31 cellular contexts compared by ENCODE assay signal in genomic region chr4:142021761-142022160, GRCh38.
"Had no signal": no experiment of that assay in that cellular context is flagged by ENCODE, and none has a peak within 500 bp of the region (broad histone marks: within the 10 kb centered on the region; RNA-seq: fewer than 3 reads in every experiment).

No MANE protein-coding gene starts in this region.

- H3K36me3 Mint-ChIP-seq: activated naive CD4-positive, alpha-beta T cell treated with anti-CD3 and anti-CD28 coated beads, Interleukin-2, amount 50 U/mL, for 72 hours had no signal

- H3K4me3 ChIP-seq: esophagus muscularis mucosa, gastroesophageal sphincter had no signal

- ATAC-seq: activated CD4-positive, CD25-positive, alpha-beta regulatory T cell treated with anti-CD3 and anti-CD28 coated beads, Interleukin-2, amount 50 U/mL, for 24 hours; activated CD8-positive, alpha-beta T cell treated with anti-CD3 and anti-CD28 coated beads for 36 hours; activated naive CD4-positive, alpha-beta T cell treated with anti-CD3 and anti-CD28 coated beads, Interleukin-2, amount 50 U/mL, for 72 hours; activated T-cell treated with anti-CD3 and anti-CD28 coated beads, Interleukin-2, amount 50 U/mL, for 4 hours; activated T-helper 17 cell treated with anti-CD3 and anti-CD28 coated beads, Interleukin-2, amount 50 U/mL, for 72 hours; effector memory CD8-positive, alpha-beta T cell; foreskin keratinocyte; gastroesophageal sphincter; T-cell had no signal

- H3K9me3 ChIP-seq: esophagus muscularis mucosa, gastroesophageal sphincter had no signal

- H3K4me1 ChIP-seq: esophagus muscularis mucosa, foreskin keratinocyte, gastroesophageal sphincter had no signal

- H3K4me3 Mint-ChIP-seq: activated B cell treated with CpG ODN at 0.5 μM for 24 hours; activated CD8-positive, alpha-beta T cell treated with anti-CD3 and anti-CD28 coated beads for 36 hours; activated naive CD4-positive, alpha-beta T cell treated with anti-CD3 and anti-CD28 coated beads, Interleukin-2, amount 10 ng/mL, durations not matched to agents 7 days and 5 days; activated naive CD8-positive, alpha-beta T cell treated with anti-CD3 and anti-CD28 coated beads, Interleukin-2, amount 10 ng/mL, durations not matched to agents 7 days and 5 days; activated T-cell treated with anti-CD3 and anti-CD28 coated beads, Interleukin-2, amount 50 U/mL, for 4 hours; activated T-helper 17 cell treated with anti-CD3 and anti-CD28 coated beads, Interleukin-2, amount 50 U/mL, for 72 hours; effector memory CD8-positive, alpha-beta T cell; T-cell; T-helper 1 cell treated with Interleukin-12 subunit alpha and Interleukin-12 subunit beta and Interleukin-4 antibody, amounts not matched to agents 30 μg/mL and 1 μg/mL, for 36 hours; T-helper 2 cell treated with Interferon-gamma antibody and Interleukin-4, amounts not matched to agents 5 μg/mL and 100 μg/mL, for 36 hours had no signal

- H3K4me1 Mint-ChIP-seq: activated B cell treated with CpG ODN at 0.5 μM for 24 hours; activated naive CD4-positive, alpha-beta T cell treated with anti-CD3 and anti-CD28 coated beads, Interleukin-2, amount 10 ng/mL, durations not matched to agents 7 days and 5 days; activated naive CD8-positive, alpha-beta T cell treated with anti-CD3 and anti-CD28 coated beads, Interleukin-2, amount 10 ng/mL, durations not matched to agents 7 days and 5 days had no signal

- DNase-seq: activated B cell treated with CpG ODN at 0.5 μM for 24 hours; activated CD4-positive, alpha-beta T cell treated with anti-CD3 and anti-CD28 coated beads for 48 hours; activated CD4-positive, alpha-beta T cell treated with anti-CD3 and anti-CD28 coated beads, Interleukin-2, amount 50 U/mL, for 1 hour; activated CD4-positive, alpha-beta T cell treated with anti-CD3 and anti-CD28 coated beads, Interleukin-2, amount 50 U/mL, for 48 hours; activated CD8-positive, alpha-beta memory T cell treated with anti-CD3 and anti-CD28 coated beads for 24 hours; activated CD8-positive, alpha-beta T cell treated with anti-CD3 and anti-CD28 coated beads for 36 hours; activated effector memory CD4-positive, alpha-beta T cell treated with Interleukin-2 at 50 U/mL for 16 hours; activated naive CD4-positive, alpha-beta T cell; activated naive CD4-positive, alpha-beta T cell treated with anti-CD3 and anti-CD28 coated beads, Interleukin-2, amount 10 ng/mL, durations not matched to agents 7 days and 5 days; activated naive CD8-positive, alpha-beta T cell treated with anti-CD3 and anti-CD28 coated beads, Interleukin-2, amount 10 ng/mL, durations not matched to agents 7 days and 5 days; activated T-cell treated with anti-CD3 and anti-CD28 coated beads, Interleukin-2, amount 50 U/mL, for 4 hours; amniotic stem cell; anterior cingulate cortex; caudate nucleus; cortex of kidney; dermis blood vessel endothelial cell; effector CD4-positive, alpha-beta T cell; effector memory CD8-positive, alpha-beta T cell; erythroblast; foreskin keratinocyte; SW 1271; T-cell; T1000; WERI-Rb-1 had no signal

- H3K27ac Mint-ChIP-seq: activated B cell treated with CpG ODN at 0.5 μM for 24 hours; activated CD8-positive, alpha-beta T cell treated with anti-CD3 and anti-CD28 coated beads for 36 hours; activated naive CD4-positive, alpha-beta T cell treated with anti-CD3 and anti-CD28 coated beads, Interleukin-2, amount 10 ng/mL, durations not matched to agents 7 days and 5 days; activated naive CD8-positive, alpha-beta T cell treated with anti-CD3 and anti-CD28 coated beads, Interleukin-2, amount 10 ng/mL, durations not matched to agents 7 days and 5 days; activated T-helper 17 cell treated with anti-CD3 and anti-CD28 coated beads, Interleukin-2, amount 50 U/mL, for 72 hours; effector memory CD8-positive, alpha-beta T cell; T-cell; T-helper 1 cell treated with Interleukin-12 subunit alpha and Interleukin-12 subunit beta and Interleukin-4 antibody, amounts not matched to agents 30 μg/mL and 1 μg/mL, for 36 hours; T-helper 2 cell treated with Interferon-gamma antibody and Interleukin-4, amounts not matched to agents 5 μg/mL and 100 μg/mL, for 36 hours had no signal

- H3K27me3 Mint-ChIP-seq: activated B cell treated with CpG ODN at 0.5 μM for 24 hours; activated CD8-positive, alpha-beta T cell treated with anti-CD3 and anti-CD28 coated beads for 36 hours; activated naive CD4-positive, alpha-beta T cell treated with anti-CD3 and anti-CD28 coated beads, Interleukin-2, amount 10 ng/mL, durations not matched to agents 7 days and 5 days; activated naive CD8-positive, alpha-beta T cell treated with anti-CD3 and anti-CD28 coated beads, Interleukin-2, amount 10 ng/mL, durations not matched to agents 7 days and 5 days; activated T-helper 17 cell treated with anti-CD3 and anti-CD28 coated beads, Interleukin-2, amount 50 U/mL, for 72 hours; effector memory CD8-positive, alpha-beta T cell; T-cell had no signal

- H3K27ac ChIP-seq: esophagus muscularis mucosa, foreskin keratinocyte, gastroesophageal sphincter, WERI-Rb-1 had no signal

- H3K27me3 ChIP-seq: esophagus muscularis mucosa, foreskin keratinocyte, gastroesophageal sphincter had no signal

- H3K36me3 ChIP-seq: esophagus muscularis mucosa, gastroesophageal sphincter, WERI-Rb-1 had no signal
